Comparison of ENCODE assay signal across 1 cellular context in the genomic region with DNA sequence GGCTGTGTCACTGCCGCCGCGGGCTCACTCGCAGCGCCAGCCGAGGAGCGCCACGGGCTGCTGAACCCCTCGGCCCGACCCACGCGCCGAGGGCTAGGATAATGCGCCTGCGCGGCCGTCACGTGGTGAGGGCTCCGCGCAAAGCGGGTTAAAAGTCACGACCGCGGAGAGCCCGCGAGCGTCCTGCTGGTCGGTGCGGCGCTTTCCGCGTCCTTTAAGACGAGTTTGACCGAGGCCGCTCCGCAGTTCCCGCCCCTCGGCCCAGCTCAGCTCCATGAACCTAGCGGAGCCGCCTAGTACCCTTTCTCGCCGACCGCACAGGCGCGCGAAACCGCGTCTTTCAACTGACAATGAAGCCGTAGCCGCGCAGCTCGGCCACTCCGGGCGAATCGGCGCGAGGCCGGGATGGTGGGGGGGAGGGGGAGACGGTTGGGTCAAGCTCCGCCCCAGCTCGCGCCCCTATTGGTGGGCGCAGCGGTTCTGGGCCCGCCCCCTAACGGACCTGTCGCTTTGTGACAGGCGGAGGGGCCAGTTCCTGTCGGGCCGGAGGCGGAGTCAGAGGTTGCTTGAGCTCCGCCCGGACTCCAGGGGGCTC.
TF ChIP-seq lines count a peak whose summit lies in the region.

No MANE protein-coding gene starts in this region.

TF ChIP-seq in HepG2, 621 proteins besides CTCF, POLR2A, EP300 and RAD21 (continued from another document and continues in another):
- peak; percentile 81; the same call in 1 of the 2 replicates for TF ChIP-seq ZNF576 (CRISPR knock-in tag; IDR thresholded peaks at IDR 0.05)
- TF ChIP-seq ZNF136 (CRISPR knock-in tag; IDR thresholded peaks at IDR 0.05; ENCODE audit: low read depth): no peak; the same call in 1 of the 2 replicates
- no peak for TF ChIP-seq ZNF251 (CRISPR knock-in tag; IDR thresholded peaks at IDR 0.05)
- peak; percentile 91 for TF ChIP-seq ZMAT3 (CRISPR knock-in tag; conservative IDR thresholded peaks at IDR 0.05)
- peak; percentile 52; the same call in 1 of the 2 replicates for TF ChIP-seq ZNF766 (CRISPR knock-in tag; IDR thresholded peaks at IDR 0.05; ENCODE audit: borderline replicate concordance)
- TF ChIP-seq CHD2 (IDR thresholded peaks at IDR 0.05; ENCODE audit: low read depth, low read length): peak; percentile 61; the same call in 1 of the 2 replicates
- peak; percentile 79 for TF ChIP-seq SALL2 (CRISPR knock-in tag; IDR thresholded peaks at IDR 0.05)
- peak; percentile 72 for TF ChIP-seq ZNF782 (CRISPR knock-in tag; IDR thresholded peaks at IDR 0.05; ENCODE audit: borderline replicate concordance)
- TF ChIP-seq ZFP1 (CRISPR knock-in tag; IDR thresholded peaks at IDR 0.05): peak; percentile 40; the same call in 1 of the 2 replicates
- TF ChIP-seq, protein P1, sequence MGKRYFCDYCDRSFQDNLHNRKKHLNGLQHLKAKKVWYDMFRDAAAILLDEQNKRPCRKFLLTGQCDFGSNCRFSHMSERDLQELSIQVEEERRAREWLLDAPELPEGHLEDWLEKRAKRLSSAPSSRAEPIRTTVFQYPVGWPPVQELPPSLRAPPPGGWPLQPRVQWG (CRISPR knock-in tag; IDR thresholded peaks at IDR 0.05; ENCODE audit: borderline replicate concordance, low read depth): no peak
- TF ChIP-seq PTBP1 (IDR thresholded peaks at IDR 0.05; ENCODE audit: low read depth, low read length, poor library complexity, severe bottlenecking): peak; percentile 84
- peak; percentile 93 for TF ChIP-seq IRX3 (CRISPR knock-in tag; IDR thresholded peaks at IDR 0.05; ENCODE audit: borderline replicate concordance, low read depth)
- TF ChIP-seq NFE2L2 (IDR thresholded peaks at IDR 0.05; ENCODE audit: low read length): no peak; the same call in 1 of the 2 replicates
- TF ChIP-seq ZNF101 (CRISPR knock-in tag; IDR thresholded peaks at IDR 0.05; ENCODE audit: borderline replicate concordance, low read depth): no peak; the same call in 1 of the 2 replicates
- peak; percentile 93; the same call in 1 of the 2 replicates for TF ChIP-seq ZNF224 (CRISPR knock-in tag; IDR thresholded peaks at IDR 0.05)
- TF ChIP-seq ZNF614 (CRISPR knock-in tag; IDR thresholded peaks at IDR 0.05; ENCODE audit: borderline replicate concordance): peak; percentile 43; the same call in 1 of the 2 replicates
- no peak for TF ChIP-seq REXO4 (CRISPR knock-in tag; IDR thresholded peaks at IDR 0.05; ENCODE audit: borderline replicate concordance)
- TF ChIP-seq, protein P2, sequence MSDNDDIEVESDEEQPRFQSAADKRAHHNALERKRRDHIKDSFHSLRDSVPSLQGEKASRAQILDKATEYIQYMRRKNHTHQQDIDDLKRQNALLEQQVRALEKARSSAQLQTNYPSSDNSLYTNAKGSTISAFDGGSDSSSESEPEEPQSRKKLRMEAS (IDR thresholded peaks at IDR 0.05): peak; percentile 98
- no peak for TF ChIP-seq PBX2 (CRISPR knock-in tag; IDR thresholded peaks at IDR 0.05)
- TF ChIP-seq KAT2B (IDR thresholded peaks at IDR 0.05; ENCODE audit: borderline replicate concordance, low read depth, low read length): no peak
- peak; percentile 93 for TF ChIP-seq ZNF431 (CRISPR knock-in tag; IDR thresholded peaks at IDR 0.05; ENCODE audit: borderline replicate concordance, low read depth)
- no peak for TF ChIP-seq ZNF549 (CRISPR knock-in tag; IDR thresholded peaks at IDR 0.05)
- TF ChIP-seq KDM1A (CRISPR knock-in tag; IDR thresholded peaks at IDR 0.05): no peak
- peak; percentile 35; the same call in 1 of the 2 replicates for TF ChIP-seq GATAD1 (CRISPR knock-in tag; IDR thresholded peaks at IDR 0.05)
- peak; percentile 82 for TF ChIP-seq RAD51 (IDR thresholded peaks at IDR 0.05; ENCODE audit: borderline replicate concordance)
- TF ChIP-seq ARHGAP35 (CRISPR knock-in tag; IDR thresholded peaks at IDR 0.05; ENCODE audit: borderline replicate concordance): peak; percentile 91
- TF ChIP-seq TP53 (CRISPR knock-in tag; conservative IDR thresholded peaks at IDR 0.05): no peak
- TF ChIP-seq CREB1 (IDR thresholded peaks at IDR 0.05): peak; percentile 56; the same call in 1 of the 2 replicates
- TF ChIP-seq CREB1 (CRISPR knock-in tag; IDR thresholded peaks at IDR 0.05): peak; percentile 79; the same call in 1 of the 2 replicates
- TF ChIP-seq, protein P3, sequence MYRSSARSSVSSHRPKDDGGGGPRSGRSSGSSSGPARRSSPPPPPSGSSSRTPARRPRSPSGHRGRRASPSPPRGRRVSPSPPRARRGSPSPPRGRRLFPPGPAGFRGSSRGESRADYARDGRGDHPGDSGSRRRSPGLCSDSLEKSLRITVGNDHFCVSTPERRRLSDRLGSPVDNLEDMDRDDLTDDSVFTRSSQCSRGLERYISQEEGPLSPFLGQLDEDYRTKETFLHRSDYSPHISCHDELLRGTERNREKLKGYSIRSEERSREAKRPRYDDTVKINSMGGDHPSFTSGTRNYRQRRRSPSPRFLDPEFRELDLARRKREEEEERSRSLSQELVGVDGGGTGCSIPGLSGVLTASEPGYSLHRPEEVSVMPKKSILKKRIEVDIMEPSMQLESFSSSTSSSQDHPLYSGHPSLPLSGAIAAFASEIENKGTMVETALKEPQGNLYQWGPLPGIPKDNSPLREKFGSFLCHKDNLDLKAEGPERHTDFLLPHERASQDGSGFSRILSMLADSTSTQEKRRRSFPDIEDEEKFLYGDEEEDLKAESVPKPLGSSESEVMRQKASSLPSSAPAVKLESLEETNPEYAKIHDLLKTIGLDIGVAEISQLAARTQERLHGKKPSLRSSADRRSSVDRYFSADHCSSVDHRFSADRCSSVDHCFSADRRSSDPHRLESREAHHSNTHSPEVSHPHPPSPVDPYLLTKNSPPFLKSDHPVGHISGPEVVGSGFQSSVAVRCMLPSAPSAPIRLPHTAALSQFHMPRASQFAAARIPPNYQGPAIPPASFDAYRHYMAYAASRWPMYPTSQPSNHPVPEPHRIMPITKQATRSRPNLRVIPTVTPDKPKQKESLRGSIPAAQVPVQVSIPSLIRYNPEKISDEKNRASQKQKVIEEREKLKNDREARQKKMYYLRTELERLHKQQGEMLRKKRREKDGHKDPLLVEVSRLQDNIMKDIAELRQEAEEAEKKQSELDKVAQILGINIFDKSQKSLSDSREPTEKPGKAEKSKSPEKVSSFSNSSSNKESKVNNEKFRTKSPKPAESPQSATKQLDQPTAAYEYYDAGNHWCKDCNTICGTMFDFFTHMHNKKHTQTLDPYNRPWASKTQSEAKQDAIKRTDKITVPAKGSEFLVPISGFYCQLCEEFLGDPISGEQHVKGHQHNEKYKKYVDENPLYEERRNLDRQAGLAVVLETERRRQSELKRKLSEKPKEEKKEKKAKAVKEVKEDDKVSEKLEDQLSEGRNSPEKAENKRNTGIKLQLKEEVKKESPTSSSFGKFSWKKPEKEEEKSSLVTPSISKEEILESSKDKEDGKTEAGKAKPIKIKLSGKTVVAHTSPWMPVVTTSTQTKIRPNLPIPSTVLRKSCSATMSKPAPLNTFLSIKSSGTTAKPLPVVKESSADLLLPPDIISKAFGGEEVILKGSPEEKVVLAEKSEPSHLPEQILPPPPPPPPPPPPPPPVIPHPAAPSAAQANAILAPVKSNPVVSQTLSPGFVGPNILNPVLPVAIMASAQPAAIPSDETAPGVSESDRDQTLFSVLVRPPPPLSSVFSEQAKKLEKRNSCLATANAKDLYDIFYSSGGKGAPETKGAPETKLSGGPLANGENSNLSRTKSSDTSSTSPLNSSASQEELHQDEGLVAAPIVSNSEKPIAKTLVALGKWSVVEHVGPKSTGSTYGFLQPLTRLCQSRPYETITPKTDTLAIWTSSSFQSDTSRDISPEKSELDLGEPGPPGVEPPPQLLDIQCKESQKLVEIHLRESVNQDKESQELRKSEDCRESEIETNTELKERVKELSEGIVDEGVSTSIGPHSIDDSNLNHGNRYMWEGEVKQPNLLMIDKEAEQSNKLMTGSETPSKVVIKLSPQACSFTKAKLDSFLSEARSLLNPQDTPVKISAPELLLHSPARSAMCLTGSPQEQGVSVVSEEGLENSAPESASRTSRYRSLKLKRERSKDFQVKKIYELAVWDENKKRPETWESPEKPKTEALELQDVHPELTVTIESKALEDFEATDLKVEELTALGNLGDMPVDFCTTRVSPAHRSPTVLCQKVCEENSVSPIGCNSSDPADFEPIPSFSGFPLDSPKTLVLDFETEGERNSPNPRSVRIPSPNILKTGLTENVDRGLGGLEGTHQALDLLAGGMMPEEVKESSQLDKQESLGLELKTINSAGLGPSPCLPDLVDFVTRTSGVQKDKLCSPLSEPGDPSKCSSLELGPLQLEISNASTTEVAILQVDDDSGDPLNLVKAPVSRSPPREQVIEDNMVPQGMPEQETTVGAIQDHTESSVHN (CRISPR knock-in tag; IDR thresholded peaks at IDR 0.05): peak; percentile 28; the same call in 1 of the 2 replicates
- TF ChIP-seq, protein P4, sequence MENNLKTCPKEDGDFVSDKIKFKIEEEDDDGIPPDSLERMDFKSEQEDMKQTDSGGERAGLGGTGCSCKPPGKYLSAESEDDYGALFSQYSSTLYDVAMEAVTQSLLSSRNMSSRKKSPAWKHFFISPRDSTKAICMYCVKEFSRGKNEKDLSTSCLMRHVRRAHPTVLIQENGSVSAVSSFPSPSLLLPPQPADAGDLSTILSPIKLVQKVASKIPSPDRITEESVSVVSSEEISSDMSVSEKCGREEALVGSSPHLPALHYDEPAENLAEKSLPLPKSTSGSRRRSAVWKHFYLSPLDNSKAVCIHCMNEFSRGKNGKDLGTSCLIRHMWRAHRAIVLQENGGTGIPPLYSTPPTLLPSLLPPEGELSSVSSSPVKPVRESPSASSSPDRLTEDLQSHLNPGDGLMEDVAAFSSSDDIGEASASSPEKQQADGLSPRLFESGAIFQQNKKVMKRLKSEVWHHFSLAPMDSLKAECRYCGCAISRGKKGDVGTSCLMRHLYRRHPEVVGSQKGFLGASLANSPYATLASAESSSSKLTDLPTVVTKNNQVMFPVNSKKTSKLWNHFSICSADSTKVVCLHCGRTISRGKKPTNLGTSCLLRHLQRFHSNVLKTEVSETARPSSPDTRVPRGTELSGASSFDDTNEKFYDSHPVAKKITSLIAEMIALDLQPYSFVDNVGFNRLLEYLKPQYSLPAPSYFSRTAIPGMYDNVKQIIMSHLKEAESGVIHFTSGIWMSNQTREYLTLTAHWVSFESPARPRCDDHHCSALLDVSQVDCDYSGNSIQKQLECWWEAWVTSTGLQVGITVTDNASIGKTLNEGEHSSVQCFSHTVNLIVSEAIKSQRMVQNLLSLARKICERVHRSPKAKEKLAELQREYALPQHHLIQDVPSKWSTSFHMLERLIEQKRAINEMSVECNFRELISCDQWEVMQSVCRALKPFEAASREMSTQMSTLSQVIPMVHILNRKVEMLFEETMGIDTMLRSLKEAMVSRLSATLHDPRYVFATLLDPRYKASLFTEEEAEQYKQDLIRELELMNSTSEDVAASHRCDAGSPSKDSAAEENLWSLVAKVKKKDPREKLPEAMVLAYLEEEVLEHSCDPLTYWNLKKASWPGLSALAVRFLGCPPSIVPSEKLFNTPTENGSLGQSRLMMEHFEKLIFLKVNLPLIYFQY (CRISPR knock-in tag; IDR thresholded peaks at IDR 0.05; ENCODE audit: borderline replicate concordance): peak; percentile 91
- TF ChIP-seq, protein P5, sequence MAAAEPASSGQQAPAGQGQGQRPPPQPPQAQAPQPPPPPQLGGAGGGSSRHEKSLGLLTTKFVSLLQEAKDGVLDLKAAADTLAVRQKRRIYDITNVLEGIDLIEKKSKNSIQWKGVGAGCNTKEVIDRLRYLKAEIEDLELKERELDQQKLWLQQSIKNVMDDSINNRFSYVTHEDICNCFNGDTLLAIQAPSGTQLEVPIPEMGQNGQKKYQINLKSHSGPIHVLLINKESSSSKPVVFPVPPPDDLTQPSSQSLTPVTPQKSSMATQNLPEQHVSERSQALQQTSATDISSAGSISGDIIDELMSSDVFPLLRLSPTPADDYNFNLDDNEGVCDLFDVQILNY (CRISPR knock-in tag; conservative IDR thresholded peaks at IDR 0.05): no peak
- TF ChIP-seq ZNF737 (CRISPR knock-in tag; IDR thresholded peaks at IDR 0.05; ENCODE audit: borderline replicate concordance): peak; percentile 88; the same call in 1 of the 2 replicates
- TF ChIP-seq SMAD9 (CRISPR knock-in tag; IDR thresholded peaks at IDR 0.05): peak; percentile 91
- no peak; the same call in 1 of the 2 replicates for TF ChIP-seq CBFB (CRISPR knock-in tag; IDR thresholded peaks at IDR 0.05)
- TF ChIP-seq ZSCAN30 (CRISPR knock-in tag; IDR thresholded peaks at IDR 0.05): peak; percentile 89; the same call in 1 of the 2 replicates
- TF ChIP-seq CHD4 (IDR thresholded peaks at IDR 0.05; ENCODE audit: borderline replicate concordance, low read length): no peak
- peak; percentile 96 for TF ChIP-seq CAMTA2 (CRISPR knock-in tag; IDR thresholded peaks at IDR 0.05; ENCODE audit: borderline replicate concordance)
- TF ChIP-seq, protein P6, sequence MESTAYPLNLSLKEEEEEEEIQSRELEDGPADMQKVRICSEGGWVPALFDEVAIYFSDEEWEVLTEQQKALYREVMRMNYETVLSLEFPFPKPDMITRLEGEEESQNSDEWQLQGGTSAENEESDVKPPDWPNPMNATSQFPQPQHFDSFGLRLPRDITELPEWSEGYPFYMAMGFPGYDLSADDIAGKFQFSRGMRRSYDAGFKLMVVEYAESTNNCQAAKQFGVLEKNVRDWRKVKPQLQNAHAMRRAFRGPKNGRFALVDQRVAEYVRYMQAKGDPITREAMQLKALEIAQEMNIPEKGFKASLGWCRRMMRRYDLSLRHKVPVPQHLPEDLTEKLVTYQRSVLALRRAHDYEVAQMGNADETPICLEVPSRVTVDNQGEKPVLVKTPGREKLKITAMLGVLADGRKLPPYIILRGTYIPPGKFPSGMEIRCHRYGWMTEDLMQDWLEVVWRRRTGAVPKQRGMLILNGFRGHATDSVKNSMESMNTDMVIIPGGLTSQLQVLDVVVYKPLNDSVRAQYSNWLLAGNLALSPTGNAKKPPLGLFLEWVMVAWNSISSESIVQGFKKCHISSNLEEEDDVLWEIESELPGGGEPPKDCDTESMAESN (CRISPR knock-in tag; conservative IDR thresholded peaks at IDR 0.05): peak; percentile 93
- TF ChIP-seq, protein P7, sequence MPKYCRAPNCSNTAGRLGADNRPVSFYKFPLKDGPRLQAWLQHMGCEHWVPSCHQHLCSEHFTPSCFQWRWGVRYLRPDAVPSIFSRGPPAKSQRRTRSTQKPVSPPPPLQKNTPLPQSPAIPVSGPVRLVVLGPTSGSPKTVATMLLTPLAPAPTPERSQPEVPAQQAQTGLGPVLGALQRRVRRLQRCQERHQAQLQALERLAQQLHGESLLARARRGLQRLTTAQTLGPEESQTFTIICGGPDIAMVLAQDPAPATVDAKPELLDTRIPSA (CRISPR knock-in tag; IDR thresholded peaks at IDR 0.05; ENCODE audit: borderline replicate concordance): peak; percentile 90; the same call in 1 of the 2 replicates
- TF ChIP-seq HOXA3 (CRISPR knock-in tag; IDR thresholded peaks at IDR 0.05): peak; percentile 65; the same call in 1 of the 2 replicates
- no peak; the same call in 1 of the 2 replicates for TF ChIP-seq ATAD3A (CRISPR knock-in tag; IDR thresholded peaks at IDR 0.05)
- no peak for TF ChIP-seq SMARCC2 (IDR thresholded peaks at IDR 0.05)
- peak; percentile 81; the same call in 1 of the 2 replicates for TF ChIP-seq JDP2 (CRISPR knock-in tag; IDR thresholded peaks at IDR 0.05; ENCODE audit: borderline replicate concordance)
